Comparison of ENCODE assay signal across 9 cellular contexts in genomic region chr12:111753144-111753881, GRCh38. TPM values are rescaled to one million over a fixed set of nuclear protein-coding genes. Genes with fewer than 3 reads are reported as not detected.
DNase-seq lines count a peak whose midpoint lies in the region; ATAC-seq and TF ChIP-seq lines count a peak whose summit lies in the region.
"Had no signal": no experiment of that assay in that cellular context is flagged by ENCODE, and none has a peak within 500 bp of the region (broad histone marks: within the 10 kb centered on the region; RNA-seq: fewer than 3 reads in every experiment).

No MANE protein-coding gene starts in this region.

- TF ChIP-seq CTCF in epithelial cell of proximal tubule (conservative IDR thresholded peaks at IDR 0.05; ENCODE audit: low read depth, low read length) = peak; percentile 95

- CTCF ChIA-PET in activated CD8-positive, alpha-beta memory T cell treated with anti-CD3 and anti-CD28 coated beads, Interleukin-2, amount 10 ng/mL, durations not matched to agents 7 days and 5 days (lab: Charles Lee) = interaction anchor here (1.1 to 2.7 kb wide), 5 partner anchors 12 to 313 kb away, joined by 3 to 24 read pairs (median 6); no protein-coding TSS in a partner anchor

- H3K27ac Mint-ChIP-seq in activated CD8-positive, alpha-beta memory T cell treated with anti-CD3 and anti-CD28 coated beads, Interleukin-2, amount 10 ng/mL, durations not matched to agents 7 days and 5 days = peak overlapping the region; percentile 7
- H3K27ac Mint-ChIP-seq in naive B cell = peak overlapping the region in 2 of 6 donors; percentile 49 to 60
- H3K27ac Mint-ChIP-seq: activated naive CD8-positive, alpha-beta T cell had no signal

- no peaks in the 10 kb centered on the region for H3K36me3 Mint-ChIP-seq in activated CD8-positive, alpha-beta memory T cell treated with anti-CD3 and anti-CD28 coated beads, Interleukin-2, amount 10 ng/mL, durations not matched to agents 7 days and 5 days
- peaks cover 0 to 1% of the 10 kb centered on the region in 2 donors for H3K36me3 Mint-ChIP-seq in naive B cell
- H3K36me3 Mint-ChIP-seq: activated naive CD8-positive, alpha-beta T cell had no signal

- DNase-seq in activated CD8-positive, alpha-beta memory T cell treated with anti-CD3 and anti-CD28 coated beads, Interleukin-2, amount 10 ng/mL, durations not matched to agents 7 days and 5 days = no peak
- DNase-seq in activated CD8-positive, alpha-beta memory T cell treated with anti-CD3 and anti-CD28 coated beads, Interleukin-2, amount 50 U/mL, for 4 hours = no peak
- DNase-seq in OCI-M1 (lab: John Stamatoyannopoulos, UW) (peak; percentile 72), epithelial cell of proximal tubule (ENCODE audit: low read depth) (no peak), naive B cell (no peak), activated T-cell treated with anti-CD3 and anti-CD28 coated beads for 4 hours (no peak)

- ATAC-seq in activated CD8-positive, alpha-beta memory T cell treated with anti-CD3 and anti-CD28 coated beads, Interleukin-2, amount 10 ng/mL, durations not matched to agents 7 days and 5 days = no peak
- peak; percentile 29 to 42 for ATAC-seq in naive B cell (ENCODE audit: low read depth in 2 of 2)
- ATAC-seq in GM18907 (IDR thresholded peaks at IDR 0.05; ENCODE audit: unreplicated experiment) = no peak
- no peak for ATAC-seq in GM18517 (IDR thresholded peaks at IDR 0.05; ENCODE audit: unreplicated experiment)

- no peak overlapping the region for H3K4me3 Mint-ChIP-seq in activated CD8-positive, alpha-beta memory T cell treated with anti-CD3 and anti-CD28 coated beads, Interleukin-2, amount 10 ng/mL, durations not matched to agents 7 days and 5 days
- H3K4me3 Mint-ChIP-seq in naive B cell = no peak overlapping the region
- H3K4me3 Mint-ChIP-seq: activated naive CD8-positive, alpha-beta T cell had no signal

- no peaks in the 10 kb centered on the region for H3K27me3 Mint-ChIP-seq in activated CD8-positive, alpha-beta memory T cell treated with anti-CD3 and anti-CD28 coated beads, Interleukin-2, amount 10 ng/mL, durations not matched to agents 7 days and 5 days
- no peaks in the 10 kb centered on the region for H3K27me3 Mint-ChIP-seq in naive B cell
- H3K27me3 Mint-ChIP-seq: activated naive CD8-positive, alpha-beta T cell had no signal

- no peak overlapping the region for H3K4me3 ChIP-seq in epithelial cell of proximal tubule (ENCODE audit: low read depth, low read length)

- no peaks in the 10 kb centered on the region for H3K9me3 Mint-ChIP-seq in activated CD8-positive, alpha-beta memory T cell treated with anti-CD3 and anti-CD28 coated beads, Interleukin-2, amount 10 ng/mL, durations not matched to agents 7 days and 5 days (ENCODE audit: low read depth)
- no peaks in the 10 kb centered on the region for H3K9me3 Mint-ChIP-seq in naive B cell

- peaks cover 16% of the 10 kb centered on the region for H3K4me1 Mint-ChIP-seq in activated CD8-positive, alpha-beta memory T cell treated with anti-CD3 and anti-CD28 coated beads, Interleukin-2, amount 10 ng/mL, durations not matched to agents 7 days and 5 days
- H3K4me1 Mint-ChIP-seq in naive B cell = peaks cover 8 to 16% (median 13%) of the 10 kb centered on the region in 3 donors

RNA-seq across cellular contexts. Expression of gene ALDH2, which starts 13.4 kb away (rescaled TPM):
- total RNA-seq in activated CD8-positive, alpha-beta memory T cell treated with anti-CD3 and anti-CD28 coated beads, Interleukin-2, amount 10 ng/mL, durations not matched to agents 7 days and 5 days = under 1 TPM; 0.68 to 0.73 TPM
- total RNA-seq in epithelial cell of proximal tubule = 19.3 and 25.2 TPM in 2 replicates
- 10 to 100 TPM; 11.5 to 16.9 (median 13.2) TPM for polyA plus RNA-seq in naive B cell (ENCODE audit: low read depth in 6 of 6)

Comparison
In these comparisons a context has a peak if more than half of its experiments do, and no peak if none do; other contexts are left out.
1. ATAC-seq: peak in naive B cell (2 of 2); none in activated CD8-positive, alpha-beta memory T cell treated with anti-CD3 and anti-CD28 coated beads, Interleukin-2, amount 10 ng/mL, durations not matched to agents 7 days and 5 days (single experiment), GM18907 (single experiment) and GM18517 (single experiment).
2. RNA of gene ALDH2, which starts 13.4 kb away (total RNA-seq): 19.3 to 25.2 TPM in epithelial cell of proximal tubule; 0.68 to 0.73 TPM in activated CD8-positive, alpha-beta memory T cell treated with anti-CD3 and anti-CD28 coated beads, Interleukin-2, amount 10 ng/mL, durations not matched to agents 7 days and 5 days; every median in the first group is over 10 times any median in the second.